12 cellular contexts compared by ENCODE assay signal in the genomic region with DNA sequence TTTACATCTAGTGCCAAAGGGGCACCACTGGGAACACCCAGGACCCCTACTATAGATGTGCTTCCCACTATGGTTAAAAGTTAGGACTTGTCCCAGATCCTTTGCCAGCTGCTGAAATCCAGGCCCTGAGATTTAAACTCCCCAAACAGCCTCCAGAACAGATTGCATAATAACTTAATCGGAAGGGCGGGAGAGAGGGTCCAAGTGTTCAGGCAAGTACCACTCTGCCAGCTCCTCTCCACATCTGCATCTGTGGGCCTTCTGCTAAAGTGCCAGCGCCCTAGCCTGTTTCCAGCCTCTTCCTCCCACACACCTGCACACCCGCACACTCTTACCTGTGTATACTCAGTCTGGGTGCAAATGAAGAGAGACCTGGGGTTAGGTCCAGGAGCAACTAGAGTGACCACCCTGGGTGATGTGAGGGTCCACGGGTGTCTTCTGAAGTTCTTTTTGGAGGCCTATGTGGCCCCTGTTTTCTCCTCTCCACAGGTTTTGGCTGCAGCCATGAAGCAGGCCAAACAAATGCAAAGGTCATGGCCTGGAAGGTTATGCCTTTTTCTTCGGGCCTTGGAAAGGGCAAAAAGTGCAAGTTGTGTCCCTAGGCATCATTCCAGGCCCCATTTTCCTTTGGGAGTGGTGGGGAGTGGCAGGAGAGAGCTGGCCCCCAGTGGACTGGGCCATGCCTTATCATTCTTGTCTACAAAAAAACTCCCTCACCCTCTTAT.
DNase-seq lines count a peak whose midpoint lies in the region; ATAC-seq and TF ChIP-seq lines count a peak whose summit lies in the region.
"Had no signal": no experiment of that assay in that cellular context is flagged by ENCODE, and none has a peak within 500 bp of the region (broad histone marks: within the 10 kb centered on the region; RNA-seq: fewer than 3 reads in every experiment).

No MANE protein-coding gene starts in this region.

- H3K9ac ChIP-seq in muscle layer of colon (ENCODE audit: low read length): no peak overlapping the region

- POLR2A ChIA-PET in RWPE1 (lab: Yijun Ruan, JAX; ENCODE audit: low non-redundant PET): no interaction called here
- POLR2A ChIA-PET in GM10248 (lab: Yijun Ruan, JAX): no interaction called here

- intact Hi-C loops in tibial artery (cut with DNase I; ENCODE audit: low total_unique reads): no loop called here

- no peaks in the 10 kb centered on the region for H3K36me3 ChIP-seq in muscle layer of colon (ENCODE audit: insufficient read depth, low read length)
- no peaks in the 10 kb centered on the region for H3K36me3 ChIP-seq in tibial artery
- H3K36me3 ChIP-seq: neutrophil had no signal

- TF ChIP-seq CTCF in RWPE1 (conservative IDR thresholded peaks at IDR 0.05; ENCODE audit: low read depth) (no peak), tibial artery (IDR thresholded peaks at IDR 0.05) (no peak), GM10248 (IDR thresholded peaks at IDR 0.05; ENCODE audit: control extremely low read depth, extremely low read depth, low read depth, missing control alignments) (no peak)

- DNase-seq in RWPE1 (ENCODE audit: low spot score): no peak
- peak; percentile 63 for DNase-seq in fibroblast of peridontal ligament (ENCODE audit: extremely low read depth)
- DNase-seq in tibial artery: peak; percentile 70 to 80
- DNase-seq in GM10248 (ENCODE audit: extremely low spot score): no peak
- DNase-seq: CD4-positive, CD25-positive, alpha-beta regulatory T cell; Kasumi-1; SW 1271 had no signal

- no peaks in the 10 kb centered on the region for H3K27me3 ChIP-seq in muscle layer of colon (ENCODE audit: control insufficient read depth in 1 of 2, insufficient read depth in 2 of 2, low read length in 2 of 2)
- no peaks in the 10 kb centered on the region for H3K27me3 ChIP-seq in tibial artery
- H3K27me3 ChIP-seq: neutrophil had no signal

- peaks cover 71% of the 10 kb centered on the region for H3K4me1 ChIP-seq in muscle layer of colon (ENCODE audit: insufficient read depth, low read length)
- H3K4me1 ChIP-seq in tibial artery: peaks cover 14 to 98% (median 85%) of the 10 kb centered on the region in 4 donors

- no peaks in the 10 kb centered on the region for H3K9me3 ChIP-seq in muscle layer of colon (ENCODE audit: low read length)
- H3K9me3 ChIP-seq in tibial artery: no peaks in the 10 kb centered on the region
- H3K9me3 ChIP-seq: neutrophil had no signal

- CTCF ChIA-PET in RWPE1 (lab: Yijun Ruan, JAX) (interaction anchor here (1.2 kb wide), 1 partner anchor 31 kb away, joined by 3 read pairs; no protein-coding TSS in a partner anchor), GM10248 (lab: Yijun Ruan, JAX) (no interaction called here)

- peak overlapping the region; percentile 88 for H3K27ac ChIP-seq in RWPE1
- H3K27ac ChIP-seq in muscle layer of colon (ENCODE audit: low read depth, low read length): peak overlapping the region; percentile 61
- H3K27ac ChIP-seq in tibial artery: peak overlapping the region; percentile 90 to 94
- H3K27ac ChIP-seq: neutrophil had no signal

- ATAC-seq in HG03175 (IDR thresholded peaks at IDR 0.05; ENCODE audit: unreplicated experiment): no peak
- no peak for ATAC-seq in HG02840 (IDR thresholded peaks at IDR 0.05; ENCODE audit: low FRiP score, unreplicated experiment)
- no peak for ATAC-seq in HG03469 (IDR thresholded peaks at IDR 0.05; ENCODE audit: unreplicated experiment)

- H3K4me3 ChIP-seq in muscle layer of colon (ENCODE audit: low read depth in 1 of 2, low read length in 2 of 2): no peak overlapping the region
- peak overlapping the region in 1 of 2 donors; percentile 4 for H3K4me3 ChIP-seq in tibial artery

Comparison
In these comparisons a context has a peak if more than half of its experiments do, and no peak if none do; other contexts are left out.
1. DNase-seq: peak in fibroblast of peridontal ligament (single experiment) and tibial artery (2 of 2); none in RWPE1 (single experiment) and GM10248 (single experiment).
2. Peak in every context shown above with its lines, with median percentiles within 50 percentile points of each other: H3K27ac ChIP-seq.